ENCODE assay signal across 1 cellular context in genomic region chr9:86354048-86354881, GRCh38.
TF ChIP-seq lines count a peak whose summit lies in the region.

TSS of gene TUT7 (minus strand) at chr9:86354410. CDS start at chr9:86353199, 1,211 bp downstream.

TF ChIP-seq in HepG2, 621 proteins besides CTCF, POLR2A, EP300 and RAD21 (continued from another document and continues in another):
- TF ChIP-seq DR1 (CRISPR knock-in tag; IDR thresholded peaks at IDR 0.05) (peak; percentile 48; the same call in 1 of the 2 replicates), SKIL (CRISPR knock-in tag; IDR thresholded peaks at IDR 0.05; ENCODE audit: borderline replicate concordance) (no peak), GATA4 (IDR thresholded peaks at IDR 0.05; ENCODE audit: borderline replicate concordance, low read depth) (peak; percentile 21; the same call in 1 of the 2 replicates), SCMH1 (CRISPR knock-in tag; IDR thresholded peaks at IDR 0.05; ENCODE audit: borderline replicate concordance) (no peak), ZFP37 (CRISPR knock-in tag; IDR thresholded peaks at IDR 0.05; ENCODE audit: borderline replicate concordance) (no peak), ZBTB49 (CRISPR knock-in tag; IDR thresholded peaks at IDR 0.05; ENCODE audit: borderline replicate concordance) (peak; percentile 33; the same call in 1 of the 2 replicates), ZNF280B (CRISPR knock-in tag; IDR thresholded peaks at IDR 0.05; ENCODE audit: borderline replicate concordance) (no peak), ZBTB34 (CRISPR knock-in tag; IDR thresholded peaks at IDR 0.05) (no peak; the same call in 1 of the 2 replicates), ZNF512B (CRISPR knock-in tag; IDR thresholded peaks at IDR 0.05; ENCODE audit: borderline replicate concordance) (no peak), FOXM1 (CRISPR knock-in tag; IDR thresholded peaks at IDR 0.05) (0 out of 2 replicates have a peak, but pooled peaks have one; percentile 53), ZBTB42 (CRISPR knock-in tag; IDR thresholded peaks at IDR 0.05) (no peak), ZNF772 (CRISPR knock-in tag; IDR thresholded peaks at IDR 0.05) (peak; percentile 71), CERS6 (CRISPR knock-in tag; IDR thresholded peaks at IDR 0.05) (no peak), GATAD1 (CRISPR knock-in tag; IDR thresholded peaks at IDR 0.05) (peak; percentile 87), ZNF30 (CRISPR knock-in tag; IDR thresholded peaks at IDR 0.05) (peak; percentile 30; the same call in 1 of the 2 replicates), AFF4 (CRISPR knock-in tag; IDR thresholded peaks at IDR 0.05) (0 out of 2 replicates have a peak, but pooled peaks have one; percentile 7), ETV5 (CRISPR knock-in tag; IDR thresholded peaks at IDR 0.05; ENCODE audit: borderline replicate concordance) (peak; percentile 96), ZNF333 (CRISPR knock-in tag; IDR thresholded peaks at IDR 0.05; ENCODE audit: borderline replicate concordance) (0 out of 2 replicates have a peak, but pooled peaks have one; percentile 37), PREB (CRISPR knock-in tag; IDR thresholded peaks at IDR 0.05) (no peak), ZNF646 (CRISPR knock-in tag; IDR thresholded peaks at IDR 0.05) (no peak), PRPF4 (IDR thresholded peaks at IDR 0.05; ENCODE audit: low read depth, low read length, poor library complexity, severe bottlenecking) (no peak)
